In the genomic region with DNA sequence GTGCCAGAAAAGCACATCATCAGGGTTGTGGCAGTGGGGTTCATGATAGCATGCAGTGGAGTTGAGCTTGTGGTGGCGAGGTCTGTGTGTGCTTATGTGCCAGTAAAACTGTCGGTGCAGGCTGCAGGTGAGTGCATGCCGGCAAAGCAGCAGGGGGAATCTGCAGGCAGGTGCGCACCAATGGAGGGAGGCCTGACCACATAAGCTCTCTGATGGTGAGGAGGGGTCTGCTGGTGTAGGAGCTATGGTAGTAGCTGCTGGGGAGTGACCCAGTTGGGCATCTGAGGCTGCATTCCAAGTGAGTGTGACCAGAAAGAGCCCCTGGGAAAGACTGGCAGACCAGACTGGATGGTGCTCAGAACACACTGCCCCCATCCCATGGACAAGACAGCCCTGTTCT, we compare ENCODE assay signal across 32 cellular contexts.
"Had no signal": no experiment of that assay in that cellular context is flagged by ENCODE, and none has a peak within 500 bp of the region (broad histone marks: within the 10 kb centered on the region; RNA-seq: fewer than 3 reads in every experiment).

No MANE protein-coding gene starts in this region.

- H3K9me3 Mint-ChIP-seq: dendritic cell treated with granulocyte-macrophage colony-stimulating factor and Interleukin-4, amounts not matched to agents 40 ng/mL and 50 ng/mL, for 4 days had no signal

- ATAC-seq: foreskin keratinocyte, gastroesophageal sphincter, heart left ventricle, left ventricle myocardium superior, mucosa of descending colon, psoas muscle, right lobe of liver had no signal

- FAIRE-seq: colon, endothelial cell of umbilical vein, islet of Langerhans, small intestine had no signal

- H3K36me3 ChIP-seq: esophagus muscularis mucosa, gastroesophageal sphincter, heart left ventricle, ovary, right lobe of liver, stomach, thyroid gland had no signal

- H3K4me1 ChIP-seq: esophagus muscularis mucosa, foreskin keratinocyte, gastroesophageal sphincter, heart left ventricle, psoas muscle, right lobe of liver, stomach, thyroid gland had no signal

- H3K27me3 ChIP-seq: esophagus muscularis mucosa, foreskin keratinocyte, gastroesophageal sphincter, heart left ventricle, hepatocyte, ovary, right lobe of liver, stomach, thyroid gland had no signal

- H3K27ac ChIP-seq: esophagus muscularis mucosa, foreskin keratinocyte, gastroesophageal sphincter, heart left ventricle, hepatocyte, ovary, psoas muscle, right lobe of liver, stomach, thyroid gland had no signal

- H3K4me3 Mint-ChIP-seq: dendritic cell treated with granulocyte-macrophage colony-stimulating factor and Interleukin-4, amounts not matched to agents 40 ng/mL and 50 ng/mL, for 4 days; memory B cell; mesothelial cell of epicardium; natural killer cell treated with Interleukin-12 subunit alpha and Interleukin-12 subunit beta and Interleukin-15 and Interleukin-18, amount 100 ng/mL, for 72 hours; neural crest cell had no signal

- H3K36me3 Mint-ChIP-seq: memory B cell; mesothelial cell of epicardium; naive B cell; natural killer cell treated with Interleukin-12 subunit alpha and Interleukin-12 subunit beta and Interleukin-15 and Interleukin-18, amount 100 ng/mL, for 72 hours had no signal

- DNase-seq: caudate nucleus; cerebellar nuclear complex; effector CD8-positive, alpha-beta T cell; foreskin keratinocyte; heart left ventricle; kidney glomerular epithelial cell; left ventricle myocardium superior; mucosa of descending colon; naive B cell; occipital lobe; ovary; psoas muscle; right lobe of liver; small intestine; stimulated activated CD4-positive, alpha-beta T cell treated with anti-CD3 and anti-CD28 coated beads, Interleukin-15, amount 100 ng/mL, for 24 hours; stimulated activated CD4-positive, alpha-beta T cell treated with anti-CD3 and anti-CD28 coated beads, Interleukin-2, amount 100 ng/mL, for 48 hours; stimulated activated naive CD4-positive, alpha-beta T cell treated with Interleukin-2 at 50 U/mL for 16 hours; stomach; thyroid gland; trophoblast cell had no signal

- H3K4me3 ChIP-seq: esophagus muscularis mucosa, gastroesophageal sphincter, heart left ventricle, hepatocyte, lung, mucosa of descending colon, ovary, psoas muscle, right lobe of liver, stomach, thyroid gland had no signal

- H3K9me3 ChIP-seq: esophagus muscularis mucosa, gastroesophageal sphincter, mucosa of descending colon, ovary, psoas muscle, right lobe of liver, thyroid gland had no signal

- H3K27me3 Mint-ChIP-seq: dendritic cell treated with granulocyte-macrophage colony-stimulating factor and Interleukin-4, amounts not matched to agents 40 ng/mL and 50 ng/mL, for 4 days; memory B cell; naive B cell; natural killer cell treated with Interleukin-12 subunit alpha and Interleukin-12 subunit beta and Interleukin-15 and Interleukin-18, amount 100 ng/mL, for 72 hours had no signal

- H3K27ac Mint-ChIP-seq: dendritic cell treated with granulocyte-macrophage colony-stimulating factor and Interleukin-4, amounts not matched to agents 40 ng/mL and 50 ng/mL, for 4 days; memory B cell; mesothelial cell of epicardium; natural killer cell treated with Interleukin-12 subunit alpha and Interleukin-12 subunit beta and Interleukin-15 and Interleukin-18, amount 100 ng/mL, for 72 hours had no signal

- H3K4me1 Mint-ChIP-seq: memory B cell, mesothelial cell of epicardium, naive B cell, neural crest cell had no signal
